12 cellular contexts compared by ENCODE assay signal in genomic region chr12:82593901-82594396, GRCh38.
DNase-seq lines count a peak whose midpoint lies in the region; ATAC-seq and TF ChIP-seq lines count a peak whose summit lies in the region.
"Had no signal": no experiment of that assay in that cellular context is flagged by ENCODE, and none has a peak within 500 bp of the region (broad histone marks: within the 10 kb centered on the region; RNA-seq: fewer than 3 reads in every experiment).

No MANE protein-coding gene starts in this region.

- TF ChIP-seq CTCF in DOHH2 (IDR thresholded peaks at IDR 0.05; ENCODE audit: low read depth, low read length, poor library complexity, severe bottlenecking), result no peak

- H3K4me3 ChIP-seq in DOHH2 (ENCODE audit: low read length), result peak overlapping the region; percentile 27
- no peak overlapping the region for H3K4me3 ChIP-seq in effector memory CD4-positive, alpha-beta T cell (ENCODE audit: insufficient read depth, low read depth, low read length, poor library complexity, severe bottlenecking)

- H3K79me2 ChIP-seq in DOHH2 (ENCODE audit: control insufficient read depth, low read length), result no peaks in the 10 kb centered on the region

- H3K36me3 ChIP-seq in DOHH2 (ENCODE audit: control insufficient read depth, low read length), result no peaks in the 10 kb centered on the region
- no peaks in the 10 kb centered on the region for H3K36me3 ChIP-seq in effector memory CD4-positive, alpha-beta T cell (ENCODE audit: control insufficient read depth, insufficient read depth, low read length)

- peaks cover 7% of the 10 kb centered on the region; the same call in 1 of the 2 replicates for H3F3A ChIP-seq in DOHH2 (ENCODE audit: control insufficient read depth, insufficient read depth)

- peaks cover 60% of the 10 kb centered on the region for H3K4me1 ChIP-seq in DOHH2 (ENCODE audit: control insufficient read depth, low read length)
- no peaks in the 10 kb centered on the region for H3K4me1 ChIP-seq in effector memory CD4-positive, alpha-beta T cell (ENCODE audit: control insufficient read depth, insufficient read depth, low read length, poor library complexity, severe bottlenecking)

- peak; percentile 76 for DNase-seq in NCI-H526 treated with DMSO at 0.1 percent for 48 hours (lab: John Stamatoyannopoulos, UW)
- no peak for DNase-seq in retina
- DNase-seq in AG20443 (ENCODE audit: low spot score), result no peak
- DNase-seq in left ventricle myocardium superior, result no peak
- no peak for DNase-seq in effector memory CD4-positive, alpha-beta T cell
- DNase-seq: activated gamma-delta T cell treated with Interleukin-2 at 50 U/mL for 16 hours; CD4-positive, CD25-positive, alpha-beta regulatory T cell; mesenchymal stem cell had no signal

- intact Hi-C loops in left ventricle myocardium superior (cut with micrococcal nuclease), result no loop called here

- H3K27ac ChIP-seq in DOHH2 (ENCODE audit: low read depth, low read length), result peak overlapping the region; percentile 69
- H3K27ac ChIP-seq in effector memory CD4-positive, alpha-beta T cell (ENCODE audit: insufficient read depth, low read length, poor library complexity, severe bottlenecking), result no peak overlapping the region
- H3K27ac ChIP-seq: epithelial cell of prostate had no signal

- H4K20me1 ChIP-seq in DOHH2 (ENCODE audit: control insufficient read depth, insufficient read depth, low read depth, low read length), result no peaks in the 10 kb centered on the region

- H3K27me3 ChIP-seq in DOHH2 (ENCODE audit: control insufficient read depth, low read length), result no peaks in the 10 kb centered on the region
- H3K27me3 ChIP-seq in effector memory CD4-positive, alpha-beta T cell (replicated peaks; ENCODE audit: control insufficient read depth, insufficient read depth, low read length, poor library complexity, severe bottlenecking), result no peaks in the 10 kb centered on the region

- no peaks in the 10 kb centered on the region for H3K9me2 ChIP-seq in DOHH2 (replicated peaks; ENCODE audit: control insufficient read depth, low read length)

- H3K4me2 ChIP-seq in DOHH2 (ENCODE audit: low read length), result peak overlapping the region; percentile 53

- ATAC-seq in GM19467 (IDR thresholded peaks at IDR 0.05; ENCODE audit: unreplicated experiment) (peak; percentile 92), HG03095 (IDR thresholded peaks at IDR 0.05; ENCODE audit: unreplicated experiment) (peak; percentile 93), left ventricle myocardium superior (no peak)

- H3K9me3 ChIP-seq in DOHH2 (ENCODE audit: control insufficient read depth, insufficient read depth, low read length), result no peaks in the 10 kb centered on the region
- no peaks in the 10 kb centered on the region for H3K9me3 ChIP-seq in effector memory CD4-positive, alpha-beta T cell (ENCODE audit: control insufficient read depth, low read length)
